Comparison of ENCODE assay signal across 21 cellular contexts in the genomic region with DNA sequence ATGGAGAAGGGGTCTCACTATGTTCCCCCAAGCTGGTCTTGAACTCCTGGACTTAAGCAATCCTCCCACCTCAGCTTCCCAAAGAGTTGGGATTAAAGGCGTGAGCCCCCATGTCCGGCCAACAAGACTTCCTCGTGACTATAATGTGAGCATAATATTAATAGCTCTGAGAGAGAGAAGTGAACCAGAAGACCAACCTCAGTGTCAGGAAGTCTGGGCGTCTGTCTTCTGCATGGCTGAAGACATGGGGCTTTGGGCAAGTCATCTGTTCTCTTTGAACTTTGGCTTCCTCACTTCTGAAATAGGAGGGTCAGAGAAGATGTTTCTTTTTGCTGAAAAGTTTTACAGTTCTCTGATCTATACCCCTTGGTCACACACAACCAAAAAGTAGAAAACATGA.
DNase-seq lines count a peak whose midpoint lies in the region; ATAC-seq, FAIRE-seq and TF ChIP-seq lines count a peak whose summit lies in the region.
"Had no signal": no experiment of that assay in that cellular context is flagged by ENCODE, and none has a peak within 500 bp of the region (broad histone marks: within the 10 kb centered on the region; RNA-seq: fewer than 3 reads in every experiment).

No MANE protein-coding gene starts in this region.

- intact Hi-C loops in OCI-LY7 (cut with micrococcal nuclease; ENCODE audit: unreplicated experiment), result no loop called here

- no peaks in the 10 kb centered on the region for H3K9me3 Mint-ChIP-seq in stimulated activated memory B cell treated with anti-CD40 and anti-IgM and Interleukin-4, amounts not matched to agents 10 μg/mL and 1 μg/mL and 100 μg/mL, for 72 hours
- H3K9me3 Mint-ChIP-seq: CD8-positive, alpha-beta T cell; IgD-negative memory B cell had no signal

- peaks cover 29 to 48% (median 41%) of the 10 kb centered on the region in 10 experiments for H3K4me1 ChIP-seq in BLaER1 treated with 17β-estradiol and CSF1 and Interleukin-3, amounts not matched to agents 10 nM and 100 nM
- H3K4me1 ChIP-seq in OCI-LY7 (ENCODE audit: insufficient read depth, low read length, poor library complexity, severe bottlenecking), result no peaks in the 10 kb centered on the region
- H3K4me1 ChIP-seq: A549 had no signal

- no peak overlapping the region for H2AFZ ChIP-seq in OCI-LY7 (ENCODE audit: low read length)

- H3K4me3 ChIP-seq in BLaER1 treated with 17β-estradiol and CSF1 and Interleukin-3, amounts not matched to agents 10 nM and 100 nM, result no peak overlapping the region
- no peak overlapping the region for H3K4me3 ChIP-seq in OCI-LY7 (ENCODE audit: low read depth, low read length, poor library complexity, severe bottlenecking)
- H3K4me3 ChIP-seq: A549 had no signal

- H3K4me1 Mint-ChIP-seq in stimulated activated memory B cell treated with anti-CD40 and anti-IgM and Interleukin-4, amounts not matched to agents 10 μg/mL and 1 μg/mL and 100 μg/mL, for 72 hours, result peaks cover 25% of the 10 kb centered on the region

- TF ChIP-seq CTCF in OCI-LY7 (conservative IDR thresholded peaks at IDR 0.05; ENCODE audit: low read length), result no peak

- no peak for FAIRE-seq in urothelium cell line (lab: Jason Lieb, UNC)
- FAIRE-seq: A549, G401.6, H1 had no signal

- POLR2A ChIA-PET in OCI-LY7 (lab: Charles Lee), result interaction anchor here (0.8 kb wide), 1 partner anchor 35 kb away, joined by 4 read pairs; no protein-coding TSS in a partner anchor

- no peaks in the 10 kb centered on the region for H3K36me3 Mint-ChIP-seq in stimulated activated memory B cell treated with anti-CD40 and anti-IgM and Interleukin-4, amounts not matched to agents 10 μg/mL and 1 μg/mL and 100 μg/mL, for 72 hours

- no peak overlapping the region for H3K9ac ChIP-seq in BLaER1 treated with 17β-estradiol and CSF1 and Interleukin-3, amounts not matched to agents 10 nM and 100 nM
- H3K9ac ChIP-seq: SK-N-SH had no signal

- no TSS peak for BruUV-seq in OCI-LY7 (replicated peaks; lab: Mats Ljungman, UMichigan)

- no peaks in the 10 kb centered on the region for H3K79me2 ChIP-seq in OCI-LY7 (ENCODE audit: insufficient read depth, low read depth, low read length)

- CTCF ChIA-PET in OCI-LY7 (lab: Charles Lee; ENCODE audit: unreplicated experiment), result no interaction called here

- DNase-seq in OCI-LY7 (ENCODE audit: low spot score), result peak; percentile 18
- peak; percentile 72 for DNase-seq in medulla oblongata (ENCODE audit: extremely low spot score)
- no peak for DNase-seq in middle frontal gyrus (ENCODE audit: extremely low spot score, low spot score)
- no peak for DNase-seq in hippocampal formation (lab: John Stamatoyannopoulos, UW)
- no peak for DNase-seq in urothelium cell line (ENCODE audit: low spot score)
- DNase-seq: CD8-positive, alpha-beta T cell; NCI-H1048; NCI-H1436; NCI-H187 treated with DMSO at 0.1 percent for 48 hours; NCI-H2107; NCI-H510A; NCI-H748 treated with DMSO at 0.1 percent for 48 hours; SIG-M5; SK-N-SH had no signal

- H3K27ac ChIP-seq in BLaER1 treated with 17β-estradiol and CSF1 and Interleukin-3, amounts not matched to agents 10 nM and 100 nM, result peak overlapping the region in 2 of 11 experiments; percentile 6 to 17; a peak in 3 of 22 replicates
- H3K27ac ChIP-seq in OCI-LY7 (ENCODE audit: low read depth, low read length, poor library complexity, severe bottlenecking), result no peak overlapping the region
- H3K27ac ChIP-seq: A549 had no signal

- H3K4me2 ChIP-seq in BLaER1 treated with 17β-estradiol and CSF1 and Interleukin-3, amounts not matched to agents 10 nM and 100 nM, result peak overlapping the region; percentile 46 to 63 (median 54)
- no peak overlapping the region for H3K4me2 ChIP-seq in OCI-LY7 (ENCODE audit: low read length)
- H3K4me2 ChIP-seq: A549, SK-N-SH had no signal

- H3K36me3 ChIP-seq in BLaER1 treated with 17β-estradiol and CSF1 and Interleukin-3, amounts not matched to agents 10 nM and 100 nM, result 0 out of 22 replicates have a peak, but pooled peaks cover 0 to 2% (median 0%) of the 10 kb centered on the region in 11 experiments
- no peaks in the 10 kb centered on the region for H3K36me3 ChIP-seq in OCI-LY7 (ENCODE audit: insufficient read depth, low read length)

- H3K9me3 ChIP-seq in BLaER1 treated with 17β-estradiol and CSF1 and Interleukin-3, amounts not matched to agents 10 nM and 100 nM (replicated peaks in 1 of 11), result no peaks in the 10 kb centered on the region
- no peaks in the 10 kb centered on the region for H3K9me3 ChIP-seq in OCI-LY7 (ENCODE audit: low read length)
- H3K9me3 ChIP-seq: A549, SK-N-SH had no signal

- H4K20me1 ChIP-seq in BLaER1 treated with 17β-estradiol and CSF1 and Interleukin-3, amounts not matched to agents 10 nM and 100 nM, result no peaks in the 10 kb centered on the region; a peak in 1 of 22 replicates
- H4K20me1 ChIP-seq in OCI-LY7 (ENCODE audit: insufficient read depth, low read length), result no peaks in the 10 kb centered on the region

- peak overlapping the region; percentile 60 for H3K27ac Mint-ChIP-seq in stimulated activated memory B cell treated with anti-CD40 and anti-IgM and Interleukin-4, amounts not matched to agents 10 μg/mL and 1 μg/mL and 100 μg/mL, for 72 hours
- H3K27ac Mint-ChIP-seq: CD8-positive, alpha-beta T cell had no signal

- no peak overlapping the region for H3K4me3 Mint-ChIP-seq in stimulated activated memory B cell treated with anti-CD40 and anti-IgM and Interleukin-4, amounts not matched to agents 10 μg/mL and 1 μg/mL and 100 μg/mL, for 72 hours
- H3K4me3 Mint-ChIP-seq: CD8-positive, alpha-beta T cell had no signal

- H3K27me3 ChIP-seq in BLaER1 treated with 17β-estradiol and CSF1 and Interleukin-3, amounts not matched to agents 10 nM and 100 nM, result no peaks in the 10 kb centered on the region

- no peaks in the 10 kb centered on the region for H3K9me2 ChIP-seq in OCI-LY7 (ENCODE audit: insufficient read depth, low read length)
- H3K9me2 ChIP-seq: SK-N-SH had no signal

- H3K27me3 Mint-ChIP-seq in stimulated activated memory B cell treated with anti-CD40 and anti-IgM and Interleukin-4, amounts not matched to agents 10 μg/mL and 1 μg/mL and 100 μg/mL, for 72 hours, result no peaks in the 10 kb centered on the region
- H3K27me3 Mint-ChIP-seq: IgD-negative memory B cell had no signal

- ATAC-seq in stimulated activated memory B cell treated with anti-CD40 and anti-IgM and Interleukin-4, amounts not matched to agents 10 μg/mL and 1 μg/mL and 100 μg/mL, for 72 hours, result peak; percentile 59
- ATAC-seq: A549; CD8-positive, alpha-beta T cell; Panc1 had no signal

Comparison
In these comparisons a context has a peak if more than half of its experiments do, and no peak if none do; other contexts are left out.
1. DNase-seq: peak in OCI-LY7 (single experiment) and medulla oblongata (single experiment); none in middle frontal gyrus (single experiment), hippocampal formation (0 of 2) and urothelium cell line (single experiment).